15 cellular contexts compared by ENCODE assay signal in the genomic region with DNA sequence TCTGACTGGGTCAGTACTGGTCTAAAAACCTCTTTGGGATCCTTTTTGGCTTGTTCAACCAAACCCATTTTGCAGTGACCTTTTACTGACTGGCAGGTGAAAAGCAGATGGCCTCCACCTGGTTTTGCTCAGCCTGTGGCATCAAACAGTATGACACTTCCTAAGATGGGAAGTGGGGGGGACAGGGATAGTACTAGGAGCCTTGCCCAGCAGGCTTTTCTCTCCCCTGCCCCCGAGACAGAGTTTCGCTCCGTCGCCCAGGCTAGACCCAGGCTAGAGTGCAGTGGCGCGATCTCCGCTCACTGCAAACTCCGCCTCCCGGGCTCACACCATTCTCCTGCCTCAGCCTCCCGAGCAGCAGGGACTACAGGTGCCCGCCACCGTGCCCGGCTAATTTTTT.
"Had no signal": no experiment of that assay in that cellular context is flagged by ENCODE, and none has a peak within 500 bp of the region (broad histone marks: within the 10 kb centered on the region; RNA-seq: fewer than 3 reads in every experiment).

No MANE protein-coding gene starts in this region.

- H3K27ac ChIP-seq: brain microvascular endothelial cell, colonic mucosa, foreskin keratinocyte, hepatocyte, left lung, right atrium auricular region had no signal

- H3K4me3 ChIP-seq: colonic mucosa, hepatocyte, left lung, right atrium auricular region had no signal

- ATAC-seq: activated CD8-positive, alpha-beta T cell treated with anti-CD3 and anti-CD28 coated beads for 36 hours; foreskin keratinocyte; left lung had no signal

- H3K9me3 ChIP-seq: colonic mucosa, left lung, right atrium auricular region had no signal

- H3K27me3 ChIP-seq: brain microvascular endothelial cell, colonic mucosa, foreskin keratinocyte, hepatocyte, left lung, right atrium auricular region had no signal

- DNase-seq: activated CD4-positive, alpha-beta T cell treated with anti-CD3 and anti-CD28 coated beads for 4 hours; activated CD8-positive, alpha-beta T cell treated with anti-CD3 and anti-CD28 coated beads for 36 hours; activated naive CD4-positive, alpha-beta T cell treated with Interleukin-2 at 50 U/mL for 16 hours; activated T-cell treated with anti-CD3 and anti-CD28 coated beads, Interleukin-2, amount 50 U/mL, for 1 hour; anterior cingulate cortex; brain microvascular endothelial cell; central memory CD4-positive, alpha-beta T cell; colonic mucosa; foreskin keratinocyte; left lung; mammary epithelial cell; nephron progenitor cell; stimulated activated CD4-positive, alpha-beta T cell treated with anti-CD3 and anti-CD28 coated beads, Interleukin-2, amount 100 ng/mL, for 24 hours had no signal
